In genomic region chr15:65598468-65598867, GRCh38 we compare ENCODE assay signal across 26 cellular contexts. TPM values are rescaled to one million over a fixed set of nuclear protein-coding genes. Genes with fewer than 3 reads are reported as not detected.
A peak's percentile ranks its signal among the peaks of the same experiment; 100 is the strongest.
DNase-seq lines count a peak whose midpoint lies in the region; ATAC-seq, FAIRE-seq and TF ChIP-seq lines count a peak whose summit lies in the region.
"Had no signal": no experiment of that assay in that cellular context is flagged by ENCODE, and none has a peak within 500 bp of the region (broad histone marks: within the 10 kb centered on the region; RNA-seq: fewer than 3 reads in every experiment).

No MANE protein-coding gene starts in this region.

- H3K27me3 ChIP-seq in HCT116 (ENCODE audit: insufficient read depth, low read length) = no peaks in the 10 kb centered on the region
- H3K27me3 ChIP-seq: BE2C, SJSA1, testis had no signal

- H3K4me1 ChIP-seq in HCT116 (ENCODE audit: control insufficient read depth in 1 of 2, insufficient read depth in 2 of 2, low read length in 2 of 2) = no peaks in the 10 kb centered on the region
- H3K4me1 ChIP-seq: BE2C, psoas muscle, SJSA1, testis had no signal

- no peak overlapping the region for H3K4me2 ChIP-seq in HCT116 (ENCODE audit: low read length)

- ATAC-seq in activated CD8-positive, alpha-beta memory T cell treated with anti-CD3 and anti-CD28 coated beads, Interleukin-2, amount 10 ng/mL, durations not matched to agents 7 days and 5 days = no peak
- no peak for ATAC-seq in HCT116
- ATAC-seq in activated CD8-positive, alpha-beta T cell treated with anti-CD3 and anti-CD28 coated beads for 36 hours = no peak
- ATAC-seq: psoas muscle; stimulated activated naive CD8-positive, alpha-beta T cell treated with anti-CD3 and anti-CD28 coated beads, Interleukin-15, Interleukin-2, amounts not matched to agents 100 U/mL and 50 U/mL, for 24 hours had no signal

- RAD21 ChIA-PET in HCT116 (lab: Charles Lee; ENCODE audit: low non-redundant PET in 1 of 2, low total read pairs in 2 of 2, uncharacterized antibody in 2 of 2, unreplicated experiment in 2 of 2) = no interaction called here

- H3K9ac ChIP-seq in HCT116 (ENCODE audit: low read length) = no peak overlapping the region

- CTCF ChIA-PET in activated CD8-positive, alpha-beta memory T cell treated with anti-CD3 and anti-CD28 coated beads, Interleukin-2, amount 10 ng/mL, durations not matched to agents 7 days and 5 days (lab: Charles Lee) = interaction anchor here (0.6 kb wide), 1 partner anchor 11 kb away, joined by 3 read pairs; no protein-coding TSS in a partner anchor
- CTCF ChIA-PET in HCT116 (lab: Charles Lee) = no interaction called here
- CTCF ChIA-PET in activated CD8-positive, alpha-beta T cell treated with anti-CD3 and anti-CD28 coated beads for 36 hours (lab: Charles Lee) = no interaction called here

- POLR2A ChIA-PET in HCT116 (lab: Charles Lee) = interaction anchor here (1.2 kb wide), 1 partner anchor 9 kb away, joined by 4 read pairs; no protein-coding TSS in a partner anchor
- POLR2A ChIA-PET in activated CD8-positive, alpha-beta T cell treated with anti-CD3 and anti-CD28 coated beads for 36 hours (lab: Charles Lee) = interaction anchor here (1.0 kb wide), 1 partner anchor 13 kb away, joined by 3 read pairs; the partner anchor contains the start of gene INTS14

- no peaks in the 10 kb centered on the region for H3K27me3 Mint-ChIP-seq in activated CD8-positive, alpha-beta memory T cell treated with anti-CD3 and anti-CD28 coated beads, Interleukin-2, amount 10 ng/mL, durations not matched to agents 7 days and 5 days
- no peaks in the 10 kb centered on the region for H3K27me3 Mint-ChIP-seq in activated CD8-positive, alpha-beta T cell treated with anti-CD3 and anti-CD28 coated beads for 36 hours
- no peaks in the 10 kb centered on the region for H3K27me3 Mint-ChIP-seq in progenitor cell of endocrine pancreas
- H3K27me3 Mint-ChIP-seq: IgD-negative memory B cell had no signal

- peaks cover 18% of the 10 kb centered on the region for H3K36me3 Mint-ChIP-seq in activated CD8-positive, alpha-beta memory T cell treated with anti-CD3 and anti-CD28 coated beads, Interleukin-2, amount 10 ng/mL, durations not matched to agents 7 days and 5 days
- H3K36me3 Mint-ChIP-seq in activated CD8-positive, alpha-beta T cell treated with anti-CD3 and anti-CD28 coated beads for 36 hours (ENCODE audit: low read depth) = peaks cover 29% of the 10 kb centered on the region
- H3K36me3 Mint-ChIP-seq in progenitor cell of endocrine pancreas (ENCODE audit: insufficient read depth) = peaks cover 17% of the 10 kb centered on the region

- no peak for FAIRE-seq in GM19239 (lab: Jason Lieb, UNC)
- FAIRE-seq: bronchial epithelial cell, urothelium cell line had no signal

- H3K36me3 ChIP-seq in HCT116 (ENCODE audit: control insufficient read depth in 1 of 2, insufficient read depth in 2 of 2, low read length in 2 of 2) = peaks cover 14 to 41% of the 10 kb centered on the region in 2 experiments

- H3K9me2 ChIP-seq in HCT116 (ENCODE audit: insufficient read depth) = no peaks in the 10 kb centered on the region

- intact Hi-C loops in HCT116 (cut with micrococcal nuclease) = loop anchor here (5.0 kb wide), 1 partner anchor 239 kb away; no protein-coding TSS in a partner anchor
- intact Hi-C loops in activated CD8-positive, alpha-beta T cell treated with anti-CD3 and anti-CD28 coated beads for 36 hours (cut with micrococcal nuclease) = no loop called here

- no peak overlapping the region for H2AFZ ChIP-seq in HCT116 (ENCODE audit: low read depth, low read length, poor library complexity, severe bottlenecking)

- H3K27ac Mint-ChIP-seq in activated CD8-positive, alpha-beta memory T cell treated with anti-CD3 and anti-CD28 coated beads, Interleukin-2, amount 10 ng/mL, durations not matched to agents 7 days and 5 days = peak overlapping the region; percentile 29
- peak overlapping the region; percentile 69 for H3K27ac Mint-ChIP-seq in activated CD8-positive, alpha-beta T cell treated with anti-CD3 and anti-CD28 coated beads for 36 hours
- H3K27ac Mint-ChIP-seq in progenitor cell of endocrine pancreas = peak overlapping the region; percentile 60
- H3K27ac Mint-ChIP-seq: IgD-negative memory B cell had no signal

- no peak for TF ChIP-seq RAD21 in HCT116 (IDR thresholded peaks at IDR 0.05; ENCODE audit: low read depth)

- no peaks in the 10 kb centered on the region for H3K9me3 ChIP-seq in HCT116 (ENCODE audit: control insufficient read depth in 1 of 2, insufficient read depth in 1 of 2, low read depth in 1 of 2, low read length in 2 of 2)
- H3K9me3 ChIP-seq: BE2C, psoas muscle, SJSA1, testis had no signal

- H3K9me3 Mint-ChIP-seq in activated CD8-positive, alpha-beta memory T cell treated with anti-CD3 and anti-CD28 coated beads, Interleukin-2, amount 10 ng/mL, durations not matched to agents 7 days and 5 days (ENCODE audit: low read depth) = no peaks in the 10 kb centered on the region
- no peaks in the 10 kb centered on the region for H3K9me3 Mint-ChIP-seq in activated CD8-positive, alpha-beta T cell treated with anti-CD3 and anti-CD28 coated beads for 36 hours
- no peaks in the 10 kb centered on the region for H3K9me3 Mint-ChIP-seq in progenitor cell of endocrine pancreas (ENCODE audit: low read depth)

- H3K4me3 ChIP-seq in HCT116 (replicated peaks in 1 of 2; ENCODE audit: low read depth in 1 of 2, low read length in 2 of 2) = no peak overlapping the region
- H3K4me3 ChIP-seq: psoas muscle, SJSA1, testis had no signal

- no peak for DNase-seq in activated CD8-positive, alpha-beta memory T cell treated with anti-CD3 and anti-CD28 coated beads, Interleukin-2, amount 10 ng/mL, durations not matched to agents 7 days and 5 days
- DNase-seq in activated CD8-positive, alpha-beta memory T cell treated with anti-CD3 and anti-CD28 coated beads, Interleukin-2, amount 50 U/mL, for 4 hours = no peak
- no peak for DNase-seq in HCT116 (ENCODE audit: low read depth, low spot score)
- DNase-seq in activated CD8-positive, alpha-beta T cell treated with anti-CD3 and anti-CD28 coated beads for 36 hours = no peak
- no peak for DNase-seq in progenitor cell of endocrine pancreas (ENCODE audit: low spot score, unreplicated experiment)
- DNase-seq in AG08396 (ENCODE audit: low spot score) = no peak
- DNase-seq in mesenteric fat pad (ENCODE audit: low spot score) = no peak
- DNase-seq in GM19239 (ENCODE audit: insufficient read length, low spot score) = no peak
- DNase-seq: activated CD4-positive, alpha-beta T cell treated with anti-CD3 and anti-CD28 coated beads, Interleukin-2, amount 50 U/mL, for 48 hours; activated CD4-positive, CD25-positive, alpha-beta regulatory T cell; activated gamma-delta T cell; amniotic stem cell; BE2C; DMS153; hypothalamus; mesenchymal stem cell; NCI-H1105 treated with DMSO at 0.1 percent for 48 hours; NCI-H2029 treated with DMSO at 0.1 percent for 48 hours; NCI-H226; psoas muscle; stimulated activated naive CD8-positive, alpha-beta T cell treated with anti-CD3 and anti-CD28 coated beads, Interleukin-15, Interleukin-2, amounts not matched to agents 100 U/mL and 50 U/mL, for 24 hours; testis had no signal

- no peak overlapping the region for H3K4me3 Mint-ChIP-seq in activated CD8-positive, alpha-beta memory T cell treated with anti-CD3 and anti-CD28 coated beads, Interleukin-2, amount 10 ng/mL, durations not matched to agents 7 days and 5 days
- H3K4me3 Mint-ChIP-seq in activated CD8-positive, alpha-beta T cell treated with anti-CD3 and anti-CD28 coated beads for 36 hours = no peak overlapping the region
- no peak overlapping the region for H3K4me3 Mint-ChIP-seq in progenitor cell of endocrine pancreas (ENCODE audit: low read depth)
- H3K4me3 Mint-ChIP-seq: IgD-negative memory B cell had no signal

- TF ChIP-seq CTCF in HCT116 (IDR thresholded peaks at IDR 0.05 in 2 of 3, conservative IDR thresholded peaks at IDR 0.05 in 1 of 3; ENCODE audit: borderline replicate concordance in 1 of 3, insufficient read depth in 1 of 3, low read depth in 2 of 3, low read length in 2 of 3) (no peak), progenitor cell of endocrine pancreas (IDR thresholded peaks at IDR 0.05; ENCODE audit: unreplicated experiment) (no peak)
- TF ChIP-seq CTCF in activated CD8-positive, alpha-beta T cell treated with anti-CD3 and anti-CD28 coated beads for 36 hours (IDR thresholded peaks at IDR 0.05) = no peak

- H3K79me2 ChIP-seq in HCT116 (ENCODE audit: insufficient read depth, low read length) = no peaks in the 10 kb centered on the region

- no peaks in the 10 kb centered on the region for H4K20me1 ChIP-seq in HCT116 (ENCODE audit: insufficient read depth)

- no peak for TF ChIP-seq POLR2A in HCT116 (IDR thresholded peaks at IDR 0.05; ENCODE audit: borderline replicate concordance, extremely low read depth, insufficient read depth, insufficient read length)

- TSS peak; percentile 20 for BruUV-seq in HCT116 (replicated peaks; lab: Mats Ljungman, UMichigan)

- peaks cover 3% of the 10 kb centered on the region for H3K4me1 Mint-ChIP-seq in activated CD8-positive, alpha-beta memory T cell treated with anti-CD3 and anti-CD28 coated beads, Interleukin-2, amount 10 ng/mL, durations not matched to agents 7 days and 5 days
- H3K4me1 Mint-ChIP-seq in activated CD8-positive, alpha-beta T cell treated with anti-CD3 and anti-CD28 coated beads for 36 hours (ENCODE audit: low read depth) = peaks cover 3% of the 10 kb centered on the region
- H3K4me1 Mint-ChIP-seq in progenitor cell of endocrine pancreas (ENCODE audit: low read depth) = no peaks in the 10 kb centered on the region

- H3K27ac ChIP-seq in HCT116 (ENCODE audit: low read depth, low read length) = no peak overlapping the region
- H3K27ac ChIP-seq: psoas muscle, SJSA1, testis had no signal

TF ChIP-seq in HCT116, 20 proteins besides CTCF, POLR2A, EP300 and RAD21 (continues in another document):
- TF ChIP-seq CEBPB (IDR thresholded peaks at IDR 0.05; ENCODE audit: low read depth) (no peak), SIN3A (IDR thresholded peaks at IDR 0.05; ENCODE audit: low read depth) (no peak), MAX (IDR thresholded peaks at IDR 0.05) (no peak)

RNA-seq across cellular contexts. Expression of gene INTS14, which starts 12.5 kb away (rescaled TPM):
- total RNA-seq in activated CD8-positive, alpha-beta memory T cell treated with anti-CD3 and anti-CD28 coated beads, Interleukin-2, amount 10 ng/mL, durations not matched to agents 7 days and 5 days = 10 to 100 TPM; 44.2 to 51.7 TPM
- total RNA-seq in HCT116 (2021; ENCODE audit: unreplicated experiment) (50.1 TPM), progenitor cell of endocrine pancreas (62.6 and 65.7 TPM in 2 replicates), mesenteric fat pad (21.9 TPM)
- polyA plus RNA-seq in HCT116 (2012) = 38.1 and 42.0 TPM in 2 replicates
- total RNA-seq in activated CD8-positive, alpha-beta T cell treated with anti-CD3 and anti-CD28 coated beads for 36 hours = 10 to 100 TPM; 47.4 to 48.1 TPM

RNA-seq across cellular contexts. Expression of gene SLC24A1, which starts 23.3 kb away (rescaled TPM):
- total RNA-seq in activated CD8-positive, alpha-beta memory T cell treated with anti-CD3 and anti-CD28 coated beads, Interleukin-2, amount 10 ng/mL, durations not matched to agents 7 days and 5 days = 1 to 10 TPM; 4.2 to 4.3 TPM
- total RNA-seq in HCT116 (2021; ENCODE audit: unreplicated experiment) (15.9 TPM), progenitor cell of endocrine pancreas (9.6 and 10.3 TPM in 2 replicates), mesenteric fat pad (7.4 TPM)
- 8.4 and 9.7 TPM in 2 replicates for polyA plus RNA-seq in HCT116 (2012)
- total RNA-seq in activated CD8-positive, alpha-beta T cell treated with anti-CD3 and anti-CD28 coated beads for 36 hours = 1 to 10 TPM; 6.8 to 7.6 TPM
